In genomic region chr22:46107753-46108563, GRCh38 we compare ENCODE assay signal across 1 cellular context.
TF ChIP-seq lines count a peak whose summit lies in the region.

No MANE protein-coding gene starts in this region.

TF ChIP-seq in H1, 55 proteins besides CTCF, POLR2A, EP300 and RAD21:
- no peak for TF ChIP-seq TAF1 (IDR thresholded peaks at IDR 0.05; ENCODE audit: low read depth, low read length)
- no peak for TF ChIP-seq TEAD4 (IDR thresholded peaks at IDR 0.05; ENCODE audit: low read depth, low read length)
- TF ChIP-seq PHF8 (conservative IDR thresholded peaks at IDR 0.05; ENCODE audit: low read depth, low read length) = no peak
- TF ChIP-seq KDM4A (IDR thresholded peaks at IDR 0.05; ENCODE audit: low read depth, low read length, severe bottlenecking) = no peak
- TF ChIP-seq BRCA1 (IDR thresholded peaks at IDR 0.05; ENCODE audit: low read depth, low read length) = no peak
- TF ChIP-seq EGR1 (IDR thresholded peaks at IDR 0.05; ENCODE audit: borderline replicate concordance, low read depth, low read length) = no peak
- TF ChIP-seq RFX5 (IDR thresholded peaks at IDR 0.05; ENCODE audit: borderline replicate concordance, low read depth, low read length) = no peak
- TF ChIP-seq SP1 (IDR thresholded peaks at IDR 0.05; ENCODE audit: low read depth, low read length) = no peak
- no peak for TF ChIP-seq POLR2AphosphoS5 (IDR thresholded peaks at IDR 0.05; ENCODE audit: low read depth, low read length)
- TF ChIP-seq SUZ12 (IDR thresholded peaks at IDR 0.05; ENCODE audit: low read length) = no peak
- TF ChIP-seq BACH1 (IDR thresholded peaks at IDR 0.05; ENCODE audit: low read length) = no peak
- TF ChIP-seq RXRA (IDR thresholded peaks at IDR 0.05; ENCODE audit: insufficient read depth, low read depth, low read length) = no peak
